1 cellular context compared by ENCODE assay signal in the genomic region with DNA sequence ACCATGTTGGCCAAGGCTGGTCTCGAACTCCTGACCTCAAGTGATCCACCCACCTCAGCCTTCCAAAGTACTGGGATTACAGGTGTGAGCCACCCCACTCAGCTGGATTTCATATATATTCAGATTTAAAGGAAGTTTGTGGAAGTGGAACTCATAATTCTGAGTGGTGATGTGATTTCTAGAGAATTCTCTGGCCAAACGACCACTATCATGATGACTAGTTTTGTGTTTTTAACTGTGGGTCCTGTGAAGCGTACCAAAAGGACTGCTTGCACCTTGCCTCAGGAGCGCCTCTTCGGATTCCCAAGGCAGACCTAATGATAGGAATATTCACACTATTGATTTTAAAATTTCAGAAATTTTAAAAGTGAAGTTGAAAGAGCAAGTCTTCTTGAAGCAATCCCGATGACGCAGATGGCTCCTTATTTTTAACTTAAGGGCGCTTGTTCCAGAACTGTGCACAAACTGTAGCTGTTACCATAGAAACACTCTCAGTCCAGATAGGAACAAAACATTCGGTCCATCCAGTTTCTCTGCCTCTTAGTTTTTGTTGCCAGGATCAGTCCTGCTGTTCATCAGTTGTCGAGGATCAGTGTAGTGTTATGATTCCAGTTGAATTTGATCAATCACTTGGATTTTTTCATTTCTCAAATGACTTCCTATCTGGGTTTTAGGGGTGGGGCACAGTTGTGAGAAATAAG.
TF ChIP-seq lines count a peak whose summit lies in the region.

No MANE protein-coding gene starts in this region.

TF ChIP-seq in GM23338, 12 proteins besides CTCF, POLR2A, EP300 and RAD21 (continued from another document):
- TF ChIP-seq, protein P1, sequence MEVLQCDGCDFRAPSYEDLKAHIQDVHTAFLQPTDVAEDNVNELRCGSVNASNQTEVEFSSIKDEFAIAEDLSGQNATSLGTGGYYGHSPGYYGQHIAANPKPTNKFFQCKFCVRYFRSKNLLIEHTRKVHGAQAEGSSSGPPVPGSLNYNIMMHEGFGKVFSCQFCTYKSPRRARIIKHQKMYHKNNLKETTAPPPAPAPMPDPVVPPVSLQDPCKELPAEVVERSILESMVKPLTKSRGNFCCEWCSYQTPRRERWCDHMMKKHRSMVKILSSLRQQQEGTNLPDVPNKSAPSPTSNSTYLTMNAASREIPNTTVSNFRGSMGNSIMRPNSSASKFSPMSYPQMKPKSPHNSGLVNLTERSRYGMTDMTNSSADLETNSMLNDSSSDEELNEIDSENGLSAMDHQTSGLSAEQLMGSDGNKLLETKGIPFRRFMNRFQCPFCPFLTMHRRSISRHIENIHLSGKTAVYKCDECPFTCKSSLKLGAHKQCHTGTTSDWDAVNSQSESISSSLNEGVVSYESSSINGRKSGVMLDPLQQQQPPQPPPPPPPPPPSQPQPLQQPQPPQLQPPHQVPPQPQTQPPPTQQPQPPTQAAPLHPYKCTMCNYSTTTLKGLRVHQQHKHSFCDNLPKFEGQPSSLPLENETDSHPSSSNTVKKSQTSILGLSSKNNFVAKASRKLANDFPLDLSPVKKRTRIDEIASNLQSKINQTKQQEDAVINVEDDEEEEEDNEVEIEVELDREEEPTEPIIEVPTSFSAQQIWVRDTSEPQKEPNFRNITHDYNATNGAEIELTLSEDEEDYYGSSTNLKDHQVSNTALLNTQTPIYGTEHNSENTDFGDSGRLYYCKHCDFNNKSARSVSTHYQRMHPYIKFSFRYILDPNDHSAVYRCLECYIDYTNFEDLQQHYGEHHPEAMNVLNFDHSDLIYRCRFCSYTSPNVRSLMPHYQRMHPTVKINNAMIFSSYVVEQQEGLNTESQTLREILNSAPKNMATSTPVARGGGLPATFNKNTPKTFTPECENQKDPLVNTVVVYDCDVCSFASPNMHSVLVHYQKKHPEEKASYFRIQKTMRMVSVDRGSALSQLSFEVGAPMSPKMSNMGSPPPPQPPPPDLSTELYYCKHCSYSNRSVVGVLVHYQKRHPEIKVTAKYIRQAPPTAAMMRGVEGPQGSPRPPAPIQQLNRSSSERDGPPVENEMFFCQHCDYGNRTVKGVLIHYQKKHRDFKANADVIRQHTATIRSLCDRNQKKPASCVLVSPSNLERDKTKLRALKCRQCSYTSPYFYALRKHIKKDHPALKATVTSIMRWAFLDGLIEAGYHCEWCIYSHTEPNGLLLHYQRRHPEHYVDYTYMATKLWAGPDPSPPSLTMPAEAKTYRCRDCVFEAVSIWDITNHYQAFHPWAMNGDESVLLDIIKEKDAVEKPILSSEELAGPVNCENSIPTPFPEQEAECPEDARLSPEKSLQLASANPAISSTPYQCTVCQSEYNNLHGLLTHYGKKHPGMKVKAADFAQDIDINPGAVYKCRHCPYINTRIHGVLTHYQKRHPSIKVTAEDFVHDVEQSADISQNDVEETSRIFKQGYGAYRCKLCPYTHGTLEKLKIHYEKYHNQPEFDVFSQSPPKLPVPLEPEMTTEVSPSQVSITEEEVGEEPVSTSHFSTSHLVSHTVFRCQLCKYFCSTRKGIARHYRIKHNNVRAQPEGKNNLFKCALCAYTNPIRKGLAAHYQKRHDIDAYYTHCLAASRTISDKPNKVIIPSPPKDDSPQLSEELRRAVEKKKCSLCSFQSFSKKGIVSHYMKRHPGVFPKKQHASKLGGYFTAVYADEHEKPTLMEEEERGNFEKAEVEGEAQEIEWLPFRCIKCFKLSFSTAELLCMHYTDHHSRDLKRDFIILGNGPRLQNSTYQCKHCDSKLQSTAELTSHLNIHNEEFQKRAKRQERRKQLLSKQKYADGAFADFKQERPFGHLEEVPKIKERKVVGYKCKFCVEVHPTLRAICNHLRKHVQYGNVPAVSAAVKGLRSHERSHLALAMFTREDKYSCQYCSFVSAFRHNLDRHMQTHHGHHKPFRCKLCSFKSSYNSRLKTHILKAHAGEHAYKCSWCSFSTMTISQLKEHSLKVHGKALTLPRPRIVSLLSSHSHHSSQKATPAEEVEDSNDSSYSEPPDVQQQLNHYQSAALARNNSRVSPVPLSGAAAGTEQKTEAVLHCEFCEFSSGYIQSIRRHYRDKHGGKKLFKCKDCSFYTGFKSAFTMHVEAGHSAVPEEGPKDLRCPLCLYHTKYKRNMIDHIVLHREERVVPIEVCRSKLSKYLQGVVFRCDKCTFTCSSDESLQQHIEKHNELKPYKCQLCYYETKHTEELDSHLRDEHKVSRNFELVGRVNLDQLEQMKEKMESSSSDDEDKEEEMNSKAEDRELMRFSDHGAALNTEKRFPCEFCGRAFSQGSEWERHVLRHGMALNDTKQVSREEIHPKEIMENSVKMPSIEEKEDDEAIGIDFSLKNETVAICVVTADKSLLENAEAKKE (CRISPR knock-in tag; IDR thresholded peaks at IDR 0.05): no peak
- TF ChIP-seq POLR2AphosphoS5 (IDR thresholded peaks at IDR 0.05; ENCODE audit: low read depth): no peak
- TF ChIP-seq, protein P2, sequence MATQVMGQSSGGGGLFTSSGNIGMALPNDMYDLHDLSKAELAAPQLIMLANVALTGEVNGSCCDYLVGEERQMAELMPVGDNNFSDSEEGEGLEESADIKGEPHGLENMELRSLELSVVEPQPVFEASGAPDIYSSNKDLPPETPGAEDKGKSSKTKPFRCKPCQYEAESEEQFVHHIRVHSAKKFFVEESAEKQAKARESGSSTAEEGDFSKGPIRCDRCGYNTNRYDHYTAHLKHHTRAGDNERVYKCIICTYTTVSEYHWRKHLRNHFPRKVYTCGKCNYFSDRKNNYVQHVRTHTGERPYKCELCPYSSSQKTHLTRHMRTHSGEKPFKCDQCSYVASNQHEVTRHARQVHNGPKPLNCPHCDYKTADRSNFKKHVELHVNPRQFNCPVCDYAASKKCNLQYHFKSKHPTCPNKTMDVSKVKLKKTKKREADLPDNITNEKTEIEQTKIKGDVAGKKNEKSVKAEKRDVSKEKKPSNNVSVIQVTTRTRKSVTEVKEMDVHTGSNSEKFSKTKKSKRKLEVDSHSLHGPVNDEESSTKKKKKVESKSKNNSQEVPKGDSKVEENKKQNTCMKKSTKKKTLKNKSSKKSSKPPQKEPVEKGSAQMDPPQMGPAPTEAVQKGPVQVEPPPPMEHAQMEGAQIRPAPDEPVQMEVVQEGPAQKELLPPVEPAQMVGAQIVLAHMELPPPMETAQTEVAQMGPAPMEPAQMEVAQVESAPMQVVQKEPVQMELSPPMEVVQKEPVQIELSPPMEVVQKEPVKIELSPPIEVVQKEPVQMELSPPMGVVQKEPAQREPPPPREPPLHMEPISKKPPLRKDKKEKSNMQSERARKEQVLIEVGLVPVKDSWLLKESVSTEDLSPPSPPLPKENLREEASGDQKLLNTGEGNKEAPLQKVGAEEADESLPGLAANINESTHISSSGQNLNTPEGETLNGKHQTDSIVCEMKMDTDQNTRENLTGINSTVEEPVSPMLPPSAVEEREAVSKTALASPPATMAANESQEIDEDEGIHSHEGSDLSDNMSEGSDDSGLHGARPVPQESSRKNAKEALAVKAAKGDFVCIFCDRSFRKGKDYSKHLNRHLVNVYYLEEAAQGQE (IDR thresholded peaks at IDR 0.05; ENCODE audit: unreplicated experiment): no peak
- no peak for TF ChIP-seq EZH2 (IDR thresholded peaks at IDR 0.05; ENCODE audit: low read depth, unreplicated experiment)
- TF ChIP-seq EZH2phosphoT487 (IDR thresholded peaks at IDR 0.05; ENCODE audit: unreplicated experiment): no peak
- TF ChIP-seq JUNB (IDR thresholded peaks at IDR 0.05; ENCODE audit: unreplicated experiment): no peak
TF ChIP-seq in GM23338: peak in this region for 0.
